17 cellular contexts compared by ENCODE assay signal in the genomic region with DNA sequence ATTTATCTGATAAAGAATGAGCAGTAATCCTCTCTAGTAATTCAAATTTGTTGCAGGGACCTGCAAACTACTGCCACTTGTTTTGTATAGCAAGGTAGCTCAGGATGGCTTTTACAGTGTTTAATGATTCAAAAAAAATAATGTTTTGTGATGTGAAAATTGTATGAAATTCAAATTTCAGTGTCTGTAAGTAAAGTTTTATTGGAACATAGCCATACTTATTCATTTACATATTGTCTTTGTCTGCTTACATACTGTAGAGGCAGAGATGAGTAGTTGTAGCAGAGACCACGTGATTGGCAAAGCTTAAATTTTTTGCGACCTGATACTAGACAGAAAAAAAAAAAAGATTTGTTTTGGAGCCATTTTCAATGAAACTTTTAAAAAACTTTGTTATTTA. TPM values are rescaled to one million over a fixed set of nuclear protein-coding genes. Genes with fewer than 3 reads are reported as not detected.
DNase-seq lines count a peak whose midpoint lies in the region; ATAC-seq and TF ChIP-seq lines count a peak whose summit lies in the region.
"Had no signal": no experiment of that assay in that cellular context is flagged by ENCODE, and none has a peak within 500 bp of the region (broad histone marks: within the 10 kb centered on the region; RNA-seq: fewer than 3 reads in every experiment).

No MANE protein-coding gene starts in this region.

- no peaks in the 10 kb centered on the region for H3K36me3 ChIP-seq in mesenchymal stem cell (ENCODE audit: control insufficient read depth in 1 of 2, insufficient read depth in 2 of 2, low read depth in 1 of 2, low read length in 2 of 2)
- H3K36me3 ChIP-seq: pancreas had no signal

- H3K18ac ChIP-seq in mesenchymal stem cell (ENCODE audit: low read depth in 1 of 2, low read length in 2 of 2) = no peak overlapping the region

- H2BK12ac ChIP-seq in mesenchymal stem cell (ENCODE audit: low read length in 2 of 2) = no peak overlapping the region

- DNase-seq in mesenchymal stem cell (no peak), GM13976 (ENCODE audit: low spot score) (no peak), SK-N-DZ (ENCODE audit: low spot score) (no peak), activated gamma-delta T cell (lab: John Stamatoyannopoulos, UW) (no peak)
- DNase-seq: AML-193; amniotic stem cell; caudate nucleus; COR-L47; NCI-H345; pancreas; Right ventricle myocardium superior; stimulated activated CD4-positive, alpha-beta T cell treated with anti-CD3 and anti-CD28 coated beads, Interleukin-4, amount 100 ng/mL, for 1 hour; T-helper 17 cell had no signal

- no peak for TF ChIP-seq CTCF in GM13976 (IDR thresholded peaks at IDR 0.05; ENCODE audit: borderline replicate concordance, control extremely low read depth, extremely low read depth, insufficient read depth, missing control alignments)

- H3K9ac ChIP-seq in mesenchymal stem cell (ENCODE audit: low read length) = peak overlapping the region; percentile 72

- ATAC-seq in GM18520 (IDR thresholded peaks at IDR 0.05; ENCODE audit: unreplicated experiment) (peak; percentile 33), GM21529 (IDR thresholded peaks at IDR 0.05; ENCODE audit: unreplicated experiment) (peak; percentile 47), HG03520 (IDR thresholded peaks at IDR 0.05; ENCODE audit: unreplicated experiment) (peak; percentile 44), GM18502 (IDR thresholded peaks at IDR 0.05; ENCODE audit: poor library complexity, unreplicated experiment) (no peak)
- ATAC-seq: pancreas, T-helper 17 cell had no signal

- H3K4me1 ChIP-seq in mesenchymal stem cell (ENCODE audit: control insufficient read depth, insufficient read depth, low read depth, low read length) = peaks cover 3% of the 10 kb centered on the region

- no peak overlapping the region for H2BK120ac ChIP-seq in mesenchymal stem cell (ENCODE audit: low read depth, low read length)

- H4K8ac ChIP-seq in mesenchymal stem cell (ENCODE audit: low read length) = no peak overlapping the region

- H3K4me3 ChIP-seq in mesenchymal stem cell (ENCODE audit: insufficient read depth in 1 of 2, low read depth in 1 of 2, low read length in 2 of 2) = no peak overlapping the region
- H3K4me3 ChIP-seq: pancreas had no signal

- H3K27me3 ChIP-seq in mesenchymal stem cell (ENCODE audit: control insufficient read depth in 1 of 2, insufficient read depth in 1 of 2, low read length in 2 of 2) = no peaks in the 10 kb centered on the region
- H3K27me3 ChIP-seq: pancreas had no signal

- H3K4me2 ChIP-seq in mesenchymal stem cell (ENCODE audit: low read length, poor library complexity, severe bottlenecking) = no peak overlapping the region

- H2AK5ac ChIP-seq in mesenchymal stem cell (ENCODE audit: low read length, severe bottlenecking) = no peak overlapping the region

- no peak overlapping the region for H3K23ac ChIP-seq in mesenchymal stem cell (ENCODE audit: low read length in 2 of 2)

- no peaks in the 10 kb centered on the region for H3K79me1 ChIP-seq in mesenchymal stem cell (replicated peaks; ENCODE audit: low read length, poor library complexity, severe bottlenecking)

- H2BK5ac ChIP-seq in mesenchymal stem cell (ENCODE audit: low read depth, low read length, poor library complexity, severe bottlenecking) = no peak overlapping the region

- no peak overlapping the region for H4K91ac ChIP-seq in mesenchymal stem cell (ENCODE audit: low read length)

- H3K14ac ChIP-seq in mesenchymal stem cell (ENCODE audit: low read length in 2 of 2) = no peak overlapping the region

- in situ Hi-C loops in GM13976 (cut with MboI; ENCODE audit: low sequenced_read_pairs, unreplicated experiment) = loop anchor here (10.0 kb wide), 1 partner anchor 92 kb away; no protein-coding TSS in a partner anchor

- 94% methylated on average over 2 of the region's 2 CpGs for WGBS in mesenchymal stem cell

- H3K27ac ChIP-seq in mesenchymal stem cell (ENCODE audit: low read length, poor library complexity, severe bottlenecking) = peak overlapping the region; percentile 51
- H3K27ac ChIP-seq: pancreas had no signal

- no peak overlapping the region for H2BK15ac ChIP-seq in mesenchymal stem cell (ENCODE audit: low read depth, poor library complexity, severe bottlenecking)

- no peaks in the 10 kb centered on the region for H3K9me3 ChIP-seq in mesenchymal stem cell (ENCODE audit: control insufficient read depth, low read length)
- H3K9me3 ChIP-seq: pancreas had no signal

- no peak overlapping the region for H2AFZ ChIP-seq in mesenchymal stem cell (ENCODE audit: low read depth, low read length)

- H3K4ac ChIP-seq in mesenchymal stem cell (ENCODE audit: low read depth in 1 of 2, low read length in 2 of 2) = no peak overlapping the region

RNA-seq across cellular contexts. Expression of a gene that starts 6.5 kb away (rescaled TPM):
- polyA plus RNA-seq in mesenchymal stem cell (2013, experiment 1 of 2) = 0.55 TPM
- polyA plus RNA-seq in mesenchymal stem cell (2013, experiment 2 of 2) = 0.55 TPM
- polyA plus RNA-seq in SK-N-DZ (2014; cell fraction: cytosol; rRNA removed) = 1.6 TPM in 1 of 2 replicates, not detected in the other
- 0.09 and 0.11 TPM in 2 replicates for polyA plus RNA-seq in SK-N-DZ (2014; cell fraction: nucleus; rRNA removed)

RNA-seq across cellular contexts. Expression of a gene that starts 7.6 kb away (rescaled TPM):
- 83.5 TPM for polyA plus RNA-seq in mesenchymal stem cell (2013, experiment 1 of 2)
- 86.8 TPM for polyA plus RNA-seq in mesenchymal stem cell (2013, experiment 2 of 2)
- 34.3 and 40.3 TPM in 2 replicates for polyA plus RNA-seq in SK-N-DZ (2014; cell fraction: cytosol; rRNA removed)
- 35.9 and 36.2 TPM in 2 replicates for polyA plus RNA-seq in SK-N-DZ (2014; cell fraction: nucleus; rRNA removed)
